Comparison of ENCODE assay signal across 7 cellular contexts in genomic region chr10:66466622-66467021, GRCh38.
"Had no signal": no experiment of that assay in that cellular context is flagged by ENCODE, and none has a peak within 500 bp of the region (broad histone marks: within the 10 kb centered on the region; RNA-seq: fewer than 3 reads in every experiment).

No MANE protein-coding gene starts in this region.

- H3K36me3 ChIP-seq: HAP-1 had no signal

- FAIRE-seq: HepG2 had no signal

- H3K27ac Mint-ChIP-seq: HFFc6, IgD-negative memory B cell had no signal

- H3K4me1 Mint-ChIP-seq: IgD-negative memory B cell had no signal

- H3K4me3 Mint-ChIP-seq: HFFc6, IgD-negative memory B cell had no signal

- H3K4me1 ChIP-seq: HAP-1 had no signal

- H3K9me3 ChIP-seq: HAP-1 had no signal

- H3K4me3 ChIP-seq: GM23248, HAP-1 had no signal

- H3K36me3 Mint-ChIP-seq: IgD-negative memory B cell had no signal

- H3K27ac ChIP-seq: GM23248 had no signal

- DNase-seq: GM23248, GOT3, H7, HFFc6 had no signal

- H3K27me3 Mint-ChIP-seq: IgD-negative memory B cell had no signal
